28 cellular contexts compared by ENCODE assay signal in the genomic region with DNA sequence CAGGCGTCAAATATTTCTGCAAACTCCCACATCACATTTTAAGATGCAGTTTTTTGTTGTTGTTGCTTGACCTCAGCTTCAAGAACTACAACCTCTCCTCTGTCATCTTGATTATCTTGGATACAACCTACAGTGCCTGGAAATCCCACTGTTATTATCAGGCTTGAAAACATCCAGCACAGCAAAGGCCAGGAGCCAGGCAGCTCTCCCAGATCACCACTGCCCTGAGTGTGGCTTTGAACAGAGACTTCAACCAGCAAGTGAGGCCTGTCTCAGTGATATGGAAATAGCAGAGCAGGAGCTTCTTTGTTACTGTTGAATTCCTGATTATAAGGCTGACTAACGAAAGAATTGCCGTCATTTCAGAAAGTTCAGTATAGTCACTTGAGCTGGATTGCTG. TPM values are rescaled to one million over a fixed set of nuclear protein-coding genes. Genes with fewer than 3 reads are reported as not detected.
"Had no signal": no experiment of that assay in that cellular context is flagged by ENCODE, and none has a peak within 500 bp of the region (broad histone marks: within the 10 kb centered on the region; RNA-seq: fewer than 3 reads in every experiment).

No MANE protein-coding gene starts in this region.

- H3K27ac ChIP-seq: left lung, lower lobe of right lung, ovary, right atrium auricular region, right lobe of liver, skin epidermis, spleen, suprapubic skin, vagina had no signal

- DNase-seq: hypothalamus; immature natural killer cell; kidney; left colon; left lung; lower lobe of right lung; midbrain; mucosa of descending colon; naive thymus-derived CD4-positive, alpha-beta T cell; ovary; right lobe of liver; spleen; stimulated activated CD4-positive, alpha-beta T cell treated with anti-CD3 and anti-CD28 coated beads, Interleukin-4, amount 100 ng/mL, for 24 hours; stimulated activated naive CD4-positive, alpha-beta T cell had no signal

- H3K4me1 ChIP-seq: left lung, lower lobe of right lung, right atrium auricular region, right lobe of liver, spleen, suprapubic skin, tibial nerve, vagina had no signal

- ATAC-seq: left colon; left lung; lower lobe of right lung; mucosa of descending colon; naive thymus-derived CD4-positive, alpha-beta T cell; natural killer cell treated with Interleukin-12 subunit alpha and Interleukin-12 subunit beta and Interleukin-15 and Interleukin-18, amount 100 ng/mL, for 72 hours; right lobe of liver; stimulated activated effector memory CD8-positive, alpha-beta T cell treated with anti-CD3 and anti-CD28 coated beads, Interleukin-12 subunit alpha, Interleukin-12 subunit beta, amount 100 ng/mL, for 72 hours had no signal

- FAIRE-seq: islet of Langerhans, kidney had no signal

- H3K9me3 ChIP-seq: left lung, lower lobe of right lung, mucosa of descending colon, ovary, right atrium auricular region, right lobe of liver, suprapubic skin, tibial nerve, vagina had no signal

- H3K27me3 ChIP-seq: ovary, right atrium auricular region, right lobe of liver, tibial nerve, vagina had no signal

- H3K4me3 ChIP-seq: left lung, lower lobe of right lung, mucosa of descending colon, ovary, right atrium auricular region, right lobe of liver, skin epidermis, spleen, suprapubic skin, tibial nerve, vagina had no signal

- H3K36me3 ChIP-seq: left lung, lower lobe of right lung, ovary, right atrium auricular region, right lobe of liver, spleen, suprapubic skin, tibial nerve, vagina had no signal

RNA-seq across cellular contexts. Expression of gene CCDC190, which starts 28.5 kb away (rescaled TPM):
- total RNA-seq: left colon; liver; mesenteric fat pad; mucosa of descending colon; naive thymus-derived CD4-positive, alpha-beta T cell; natural killer cell treated with Interleukin-12 subunit alpha and Interleukin-12 subunit beta and Interleukin-15 and Interleukin-18, amount 100 ng/mL, for 72 hours; omental fat pad; ovary; renal cortical epithelial cell; right lobe of liver; spleen; subcutaneous adipose tissue; suprapubic skin; vagina had no signal
- polyA plus RNA-seq: immature natural killer cell; liver; naive thymus-derived CD4-positive, alpha-beta T cell; neural cell; spleen had no signal
